Comparison of ENCODE assay signal across 16 cellular contexts in genomic region chr3:176978441-176978840, GRCh38.
"Had no signal": no experiment of that assay in that cellular context is flagged by ENCODE, and none has a peak within 500 bp of the region (broad histone marks: within the 10 kb centered on the region; RNA-seq: fewer than 3 reads in every experiment).

No MANE protein-coding gene starts in this region.

- H3K79me2 ChIP-seq: hepatocyte had no signal

- H3K27ac ChIP-seq: body of pancreas, hepatocyte, neutrophil, thoracic aorta had no signal

- H3K4me3 ChIP-seq: body of pancreas, hepatocyte, thoracic aorta had no signal

- H3K36me3 ChIP-seq: neutrophil, thoracic aorta had no signal

- H3K9me3 ChIP-seq: body of pancreas, neutrophil, thoracic aorta had no signal

- H3K4me1 ChIP-seq: body of pancreas had no signal

- DNase-seq: activated CD4-positive, alpha-beta T cell treated with anti-CD3 and anti-CD28 coated beads, Interleukin-2, amount 10 ng/mL, durations not matched to agents 24 days and 14 days; activated CD4-positive, CD25-positive, alpha-beta regulatory T cell; activated CD8-positive, alpha-beta memory T cell treated with anti-CD3 and anti-CD28 coated beads, Interleukin-2, amount 50 U/mL, for 48 hours; activated naive CD8-positive, alpha-beta T cell treated with anti-CD3 and anti-CD28 coated beads for 36 hours; amygdala; body of pancreas; cortex of kidney; effector CD8-positive, alpha-beta T cell; left ventricle myocardium superior; mesenchymal stem cell; naive thymus-derived CD8-positive, alpha-beta T cell; stimulated activated CD4-positive, alpha-beta T cell treated with anti-CD3 and anti-CD28 coated beads, Interleukin-12 subunit alpha, Interleukin-12 subunit beta, amount 100 ng/mL, for 4 hours; stimulated activated CD4-positive, alpha-beta T cell treated with anti-CD3 and anti-CD28 coated beads, Interleukin-2, amount 100 ng/mL, for 24 hours had no signal

- H3K4me2 ChIP-seq: hepatocyte had no signal

- ATAC-seq: body of pancreas; left ventricle myocardium superior; naive thymus-derived CD8-positive, alpha-beta T cell had no signal

- H3K27me3 ChIP-seq: body of pancreas, hepatocyte, neutrophil had no signal

- H2AFZ ChIP-seq: hepatocyte had no signal
